Comparison of ENCODE assay signal across 13 cellular contexts in the genomic region with DNA sequence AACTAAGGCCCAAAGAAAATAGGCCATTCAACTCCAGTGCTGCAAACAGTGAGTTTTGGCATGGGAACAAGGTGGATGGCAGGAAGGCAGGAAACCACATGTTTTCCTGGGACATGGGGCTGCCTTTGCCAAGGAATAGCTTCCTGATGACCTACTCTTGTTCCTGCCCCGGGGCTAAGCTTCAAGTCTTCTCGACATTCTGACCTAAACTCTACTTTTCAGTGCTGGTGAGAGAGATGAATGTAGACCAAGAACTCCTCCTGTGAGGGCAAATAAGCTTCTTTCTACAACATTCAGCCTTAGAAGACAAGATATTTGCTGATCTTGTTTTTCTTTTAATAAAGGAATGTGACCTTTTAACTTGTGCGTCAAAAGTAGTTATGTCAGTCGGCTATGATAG.
DNase-seq lines count a peak whose midpoint lies in the region; TF ChIP-seq lines count a peak whose summit lies in the region.
"Had no signal": no experiment of that assay in that cellular context is flagged by ENCODE, and none has a peak within 500 bp of the region (broad histone marks: within the 10 kb centered on the region; RNA-seq: fewer than 3 reads in every experiment).

No MANE protein-coding gene starts in this region.

- H3K27ac ChIP-seq in A673 (ENCODE audit: low read depth, low read length, poor library complexity, severe bottlenecking) = no peak overlapping the region
- H3K27ac ChIP-seq: coronary artery, HL-60, PC-9 had no signal

- no peaks in the 10 kb centered on the region for H3K27me3 ChIP-seq in BJ (ENCODE audit: control insufficient read depth, insufficient read depth, low read length)
- H3K27me3 ChIP-seq in A673 (replicated peaks; ENCODE audit: insufficient read depth, low read depth, low read length, poor library complexity) = no peaks in the 10 kb centered on the region

- TF ChIP-seq CTCF in BJ (IDR thresholded peaks at IDR 0.05; ENCODE audit: insufficient read depth, low read depth, low read length) (no peak), choroid plexus epithelial cell (conservative IDR thresholded peaks at IDR 0.05; ENCODE audit: low read depth, low read length) (no peak), A673 (conservative IDR thresholded peaks at IDR 0.05; ENCODE audit: low read depth, low read length) (no peak)

- DNase-seq in BJ (ENCODE audit: low read depth) (peak; percentile 5), NCI-H460 (ENCODE audit: extremely low read depth, low read depth) (peak; percentile 64), choroid plexus epithelial cell (ENCODE audit: low read depth) (peak; percentile 70), kidney glomerular epithelial cell (lab: John Stamatoyannopoulos, UW) (peak; percentile 47), activated T-cell treated with anti-CD3 and anti-CD28 coated beads for 4 hours (no peak), DMS 273 (lab: John Stamatoyannopoulos, UW; ENCODE audit: unreplicated experiment) (no peak), A673 (ENCODE audit: low spot score) (no peak), mesenteric fat pad (ENCODE audit: low spot score) (no peak)
- DNase-seq: activated naive CD4-positive, alpha-beta T cell treated with anti-CD3 and anti-CD28 coated beads for 36 hours; glutamatergic neuron had no signal

- no peaks in the 10 kb centered on the region for H3K36me3 ChIP-seq in BJ (ENCODE audit: control insufficient read depth, insufficient read depth, low read length)
- no peaks in the 10 kb centered on the region for H3K36me3 ChIP-seq in A673 (ENCODE audit: insufficient read depth, low read length, poor library complexity, severe bottlenecking)

- no TSS peak for BruUV-seq in A673 (replicated peaks; lab: Mats Ljungman, UMichigan)

- intact Hi-C loops in A673 (cut with micrococcal nuclease; ENCODE audit: unreplicated experiment) = no loop called here

- no peaks in the 10 kb centered on the region for H3K9me3 ChIP-seq in A673 (ENCODE audit: low read depth, low read length, poor library complexity, severe bottlenecking)

- no peaks in the 10 kb centered on the region for H3K4me1 ChIP-seq in A673 (ENCODE audit: insufficient read depth, low read length, poor library complexity, severe bottlenecking)

- H3K4me3 ChIP-seq in BJ (ENCODE audit: low read depth, low read length) (no peak overlapping the region), choroid plexus epithelial cell (ENCODE audit: low read depth, low read length) (no peak overlapping the region), A673 (ENCODE audit: low read depth, low read length, poor library complexity, severe bottlenecking) (no peak overlapping the region)
- H3K4me3 ChIP-seq: coronary artery, PC-9 had no signal

- POLR2A ChIA-PET in BJ (lab: Charles Lee) = no interaction called here
- POLR2A ChIA-PET in A673 (lab: Charles Lee; ENCODE audit: low non-redundant PET) = no interaction called here

- CTCF ChIA-PET in BJ (lab: Yijun Ruan, JAX) = interaction anchor here (0.9 kb wide), 1 partner anchor 107 kb away, joined by 3 read pairs; no protein-coding TSS in a partner anchor
- CTCF ChIA-PET in A673 (lab: Charles Lee) = no interaction called here

Comparison
In these comparisons a context has a peak if more than half of its experiments do, and no peak if none do; other contexts are left out.
1. DNase-seq: peak in BJ (single experiment), NCI-H460 (single experiment), choroid plexus epithelial cell (single experiment) and kidney glomerular epithelial cell (single experiment); none in activated T-cell treated with anti-CD3 and anti-CD28 coated beads for 4 hours (single experiment), DMS 273 (single experiment), A673 (single experiment) and mesenteric fat pad (single experiment).